8 cellular contexts compared by ENCODE assay signal in the genomic region with DNA sequence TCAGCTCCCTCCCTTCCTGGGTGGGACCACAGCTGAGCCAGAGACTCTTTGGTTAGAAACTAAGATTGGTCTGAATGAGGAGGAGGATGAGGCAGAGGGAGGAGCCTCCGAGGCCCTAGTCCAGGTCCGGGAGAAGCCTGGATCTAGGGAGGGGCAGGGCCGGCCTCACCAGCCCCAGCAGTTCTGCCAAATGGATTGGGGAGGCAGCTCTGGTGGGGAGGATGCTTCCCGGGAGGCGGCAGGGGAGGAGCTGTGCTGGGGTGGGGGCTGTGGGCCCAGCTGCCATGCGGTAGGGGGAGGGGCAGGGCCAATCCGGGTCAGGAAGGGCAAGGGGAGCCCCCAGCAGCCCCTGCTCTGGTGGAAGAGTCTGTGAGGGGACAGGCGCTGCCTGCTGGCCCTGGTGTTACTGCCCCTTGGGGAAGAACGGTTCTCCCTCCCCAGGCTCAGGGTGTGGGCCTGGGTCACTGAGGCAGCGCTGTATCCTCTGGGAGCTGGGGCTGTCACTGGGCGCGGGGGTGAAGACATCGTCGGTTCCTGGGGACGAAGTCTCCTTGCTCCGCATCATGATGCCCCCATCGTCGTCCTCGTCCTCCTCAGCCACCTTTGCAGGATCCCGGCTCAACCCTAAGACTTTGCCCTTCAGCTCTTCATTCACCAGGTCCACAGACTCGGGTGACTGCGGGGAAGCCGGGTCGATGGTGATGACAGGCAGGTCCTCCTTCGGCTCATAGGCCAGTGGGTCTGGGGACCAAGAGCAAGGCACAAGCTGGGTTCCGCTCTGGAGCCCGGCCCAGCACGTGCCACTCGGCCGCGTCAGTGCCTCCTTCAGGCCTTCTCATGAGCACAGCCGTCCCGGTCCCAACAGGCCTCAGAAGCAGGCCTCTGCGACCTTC. TPM values are rescaled to one million over a fixed set of nuclear protein-coding genes. Genes with fewer than 3 reads are reported as not detected.
DNase-seq lines count a peak whose midpoint lies in the region; ATAC-seq, FAIRE-seq and TF ChIP-seq lines count a peak whose summit lies in the region.

No MANE protein-coding gene starts in this region.

- no peaks in the 10 kb centered on the region for H3K9me3 ChIP-seq in gastroesophageal sphincter
- H3K9me3 ChIP-seq in small intestine (ENCODE audit: control insufficient read depth, low read depth): no peaks in the 10 kb centered on the region

- WGBS in gastroesophageal sphincter (ENCODE audit: low coverage in 1 of 2), 2 donors: 0 to 57% methylated on average over 1 to 14 of the region's 34 CpGs
- 78 to 87% (median 79%) methylated on average over 32 to 34 of the region's 34 CpGs for WGBS in small intestine, 3 donors

- H3K27ac ChIP-seq in gastroesophageal sphincter: peak overlapping the region in 3 of 4 donors; percentile 72 to 85 (median 80)
- peak overlapping the region in 1 of 2 donors; percentile 57 for H3K27ac ChIP-seq in small intestine (ENCODE audit: low read depth in 1 of 2, low read length in 1 of 2)

- H3K27me3 ChIP-seq in gastroesophageal sphincter (no peaks in the 10 kb centered on the region), small intestine (ENCODE audit: control insufficient read depth in 2 of 2, insufficient read depth in 2 of 2, low read length in 2 of 2) (no peaks in the 10 kb centered on the region)

- DNase-seq in sciatic nerve (ENCODE audit: low spot score) (peak; percentile 72), SKM-1 (lab: John Stamatoyannopoulos, UW; ENCODE audit: unreplicated experiment) (no peak), AML-193 (lab: John Stamatoyannopoulos, UW) (no peak), small intestine (no peak)

- intact Hi-C loops in sciatic nerve (cut with DNase I): loop anchor here (5.0 kb wide), 3 partner anchors 53 to 182 kb away; no protein-coding TSS in a partner anchor

- ATAC-seq in GM18511 (IDR thresholded peaks at IDR 0.05; ENCODE audit: unreplicated experiment): peak; percentile 6
- ATAC-seq in SK-N-SH treated with all-trans-retinoic acid at 6 μM for 48 hours: peak; percentile 12
- ATAC-seq in gastroesophageal sphincter: peak; percentile 74
- peak; percentile 76 for ATAC-seq in sciatic nerve
- no peak for ATAC-seq in GM18907 (IDR thresholded peaks at IDR 0.05; ENCODE audit: unreplicated experiment)

- no peak for TF ChIP-seq CTCF in gastroesophageal sphincter (IDR thresholded peaks at IDR 0.05)

- TF ChIP-seq POLR2A in gastroesophageal sphincter (IDR thresholded peaks at IDR 0.05): no peak

- peaks cover 0 to 35% of the 10 kb centered on the region in 2 donors for H3K36me3 ChIP-seq in gastroesophageal sphincter
- peaks cover 0 to 17% of the 10 kb centered on the region in 2 donors for H3K36me3 ChIP-seq in small intestine (ENCODE audit: control insufficient read depth in 2 of 2, insufficient read depth in 2 of 2, low read length in 2 of 2)

- H3K4me1 ChIP-seq in gastroesophageal sphincter: peaks cover 0 to 45% (median 18%) of the 10 kb centered on the region in 3 donors
- no peaks in the 10 kb centered on the region for H3K4me1 ChIP-seq in small intestine (ENCODE audit: control insufficient read depth in 2 of 2, insufficient read depth in 1 of 2, low read depth in 1 of 2, low read length in 1 of 2)

- FAIRE-seq in small intestine (lab: Jason Lieb, UNC): no peak

- H3K4me3 ChIP-seq in gastroesophageal sphincter (no peak overlapping the region), small intestine (ENCODE audit: low read depth in 1 of 2, low read length in 2 of 2) (no peak overlapping the region)

- no peak for TF ChIP-seq EP300 in gastroesophageal sphincter (IDR thresholded peaks at IDR 0.05)

TF ChIP-seq in SK-N-SH treated with all-trans-retinoic acid at 6 μM for 48 hours, 23 proteins besides CTCF, POLR2A, EP300 and RAD21:
- TF ChIP-seq, protein P1, sequence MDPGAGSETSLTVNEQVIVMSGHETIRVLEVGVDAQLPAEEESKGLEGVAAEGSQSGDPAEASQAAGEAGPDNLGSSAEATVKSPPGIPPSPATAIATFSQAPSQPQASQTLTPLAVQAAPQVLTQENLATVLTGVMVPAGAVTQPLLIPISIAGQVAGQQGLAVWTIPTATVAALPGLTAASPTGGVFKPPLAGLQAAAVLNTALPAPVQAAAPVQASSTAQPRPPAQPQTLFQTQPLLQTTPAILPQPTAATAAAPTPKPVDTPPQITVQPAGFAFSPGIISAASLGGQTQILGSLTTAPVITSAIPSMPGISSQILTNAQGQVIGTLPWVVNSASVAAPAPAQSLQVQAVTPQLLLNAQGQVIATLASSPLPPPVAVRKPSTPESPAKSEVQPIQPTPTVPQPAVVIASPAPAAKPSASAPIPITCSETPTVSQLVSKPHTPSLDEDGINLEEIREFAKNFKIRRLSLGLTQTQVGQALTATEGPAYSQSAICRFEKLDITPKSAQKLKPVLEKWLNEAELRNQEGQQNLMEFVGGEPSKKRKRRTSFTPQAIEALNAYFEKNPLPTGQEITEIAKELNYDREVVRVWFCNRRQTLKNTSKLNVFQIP (CRISPR knock-in tag; IDR thresholded peaks at IDR 0.05; ENCODE audit: borderline replicate concordance, low read depth): no peak
- no peak for TF ChIP-seq RARB (CRISPR knock-in tag; IDR thresholded peaks at IDR 0.05)
- TF ChIP-seq, protein P2, sequence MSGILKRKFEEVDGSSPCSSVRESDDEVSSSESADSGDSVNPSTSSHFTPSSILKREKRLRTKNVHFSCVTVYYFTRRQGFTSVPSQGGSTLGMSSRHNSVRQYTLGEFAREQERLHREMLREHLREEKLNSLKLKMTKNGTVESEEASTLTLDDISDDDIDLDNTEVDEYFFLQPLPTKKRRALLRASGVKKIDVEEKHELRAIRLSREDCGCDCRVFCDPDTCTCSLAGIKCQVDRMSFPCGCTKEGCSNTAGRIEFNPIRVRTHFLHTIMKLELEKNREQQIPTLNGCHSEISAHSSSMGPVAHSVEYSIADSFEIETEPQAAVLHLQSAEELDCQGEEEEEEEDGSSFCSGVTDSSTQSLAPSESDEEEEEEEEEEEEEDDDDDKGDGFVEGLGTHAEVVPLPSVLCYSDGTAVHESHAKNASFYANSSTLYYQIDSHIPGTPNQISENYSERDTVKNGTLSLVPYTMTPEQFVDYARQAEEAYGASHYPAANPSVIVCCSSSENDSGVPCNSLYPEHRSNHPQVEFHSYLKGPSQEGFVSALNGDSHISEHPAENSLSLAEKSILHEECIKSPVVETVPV (CRISPR knock-in tag; IDR thresholded peaks at IDR 0.05): no peak
- TF ChIP-seq ZFP3 (CRISPR knock-in tag; IDR thresholded peaks at IDR 0.05): no peak
- TF ChIP-seq BACH2 (CRISPR knock-in tag; IDR thresholded peaks at IDR 0.05; ENCODE audit: borderline replicate concordance): no peak
- TF ChIP-seq ZNF8 (CRISPR knock-in tag; IDR thresholded peaks at IDR 0.05): no peak
- TF ChIP-seq ZFP30 (CRISPR knock-in tag; IDR thresholded peaks at IDR 0.05): no peak
TF ChIP-seq in SK-N-SH treated with all-trans-retinoic acid at 6 μM for 48 hours: peak in this region for 0.

RNA-seq across cellular contexts. Expression of a gene that starts 54.8 kb away (rescaled TPM):
- total RNA-seq in gastroesophageal sphincter: 10 to 100 TPM in 3 of 4 donors, 1 to 10 TPM in 1; 7.2 to 27.8 (median 17.1) TPM
- 17.3 TPM for total RNA-seq in sciatic nerve
- 10 to 100 TPM; 40.2 to 41.3 (median 41.2) TPM for polyA plus RNA-seq in small intestine
